Comparison of ENCODE assay signal across 18 cellular contexts in genomic region chrY:8041238-8041637, GRCh38.
"Had no signal": no experiment of that assay in that cellular context is flagged by ENCODE, and none has a peak within 500 bp of the region (broad histone marks: within the 10 kb centered on the region; RNA-seq: fewer than 3 reads in every experiment).

No MANE protein-coding gene starts in this region.

- H3K27ac ChIP-seq: coronary artery, dorsolateral prefrontal cortex, esophagus muscularis mucosa, foreskin keratinocyte, heart right ventricle, left lung, lower lobe of right lung had no signal

- H3K4me3 Mint-ChIP-seq: mesothelial cell of epicardium had no signal

- H3K9me3 Mint-ChIP-seq: mesothelial cell of epicardium had no signal

- H3K4me1 ChIP-seq: esophagus muscularis mucosa, foreskin keratinocyte, heart right ventricle, left lung, lower lobe of right lung had no signal

- H3K9me3 ChIP-seq: esophagus muscularis mucosa, heart right ventricle, left lung, lower lobe of right lung, mucosa of descending colon had no signal

- H3K4me3 ChIP-seq: coronary artery, dorsolateral prefrontal cortex, esophagus muscularis mucosa, heart right ventricle, left lung, lower lobe of right lung, mucosa of descending colon had no signal

- H3K36me3 Mint-ChIP-seq: mesothelial cell of epicardium had no signal

- H3K4me1 Mint-ChIP-seq: mesothelial cell of epicardium had no signal

- H3K36me3 ChIP-seq: esophagus muscularis mucosa, heart right ventricle, left lung, lower lobe of right lung had no signal

- H3K27me3 ChIP-seq: dorsolateral prefrontal cortex, esophagus muscularis mucosa, foreskin keratinocyte, heart right ventricle, left lung had no signal

- ATAC-seq: foreskin keratinocyte, heart right ventricle, left cardiac atrium, left lung, left ventricle myocardium superior, lower lobe of right lung, mucosa of descending colon had no signal

- H3K27ac Mint-ChIP-seq: mesothelial cell of epicardium had no signal

- DNase-seq: dermis blood vessel endothelial cell; dorsolateral prefrontal cortex; effector CD4-positive, alpha-beta T cell; effector memory CD4-positive, alpha-beta T cell; foreskin keratinocyte; glutamatergic neuron; head of caudate nucleus; heart right ventricle; hippocampal formation; left cardiac atrium; left lung; left ventricle myocardium superior; lower lobe of right lung; mesenchymal stem cell; mucosa of descending colon had no signal
